14 cellular contexts compared by ENCODE assay signal in genomic region chr3:194407423-194407822, GRCh38. TPM values are rescaled to one million over a fixed set of nuclear protein-coding genes. Genes with fewer than 3 reads are reported as not detected.
A peak's percentile ranks its signal among the peaks of the same experiment; 100 is the strongest.
DNase-seq lines count a peak whose midpoint lies in the region; ATAC-seq and TF ChIP-seq lines count a peak whose summit lies in the region.
"Had no signal": no experiment of that assay in that cellular context is flagged by ENCODE, and none has a peak within 500 bp of the region (broad histone marks: within the 10 kb centered on the region; RNA-seq: fewer than 3 reads in every experiment).

No MANE protein-coding gene starts in this region.

- H3K9ac ChIP-seq in HUES48 (ENCODE audit: low read depth, low read length) = no peak overlapping the region

- no peak for ATAC-seq in GM18870 (IDR thresholded peaks at IDR 0.05; ENCODE audit: unreplicated experiment)
- no peak for ATAC-seq in HG02884 (IDR thresholded peaks at IDR 0.05; ENCODE audit: unreplicated experiment)

- peaks cover 32% of the 10 kb centered on the region for H3K36me3 ChIP-seq in HUES48 (ENCODE audit: control insufficient read depth, insufficient read depth, low read length)

- no peaks in the 10 kb centered on the region for H3K9me3 ChIP-seq in HUES48 (ENCODE audit: control insufficient read depth, insufficient read depth, low read length)

- DNase-seq in activated CD4-positive, alpha-beta T cell treated with anti-CD3 and anti-CD28 coated beads for 48 hours = peak; percentile 47
- no peak for DNase-seq in activated CD4-positive, alpha-beta T cell treated with anti-CD3 and anti-CD28 coated beads for 4 hours
- DNase-seq in cardiac fibroblast (ENCODE audit: low read depth in 2 of 2) = peak; percentile 48 to 60
- DNase-seq in myocyte (ENCODE audit: low read depth) = peak; percentile 18
- no peak for DNase-seq in NCI-H1105 (lab: John Stamatoyannopoulos, UW)
- DNase-seq: aorta; OCI-M1; stimulated activated CD4-positive, alpha-beta T cell treated with anti-CD3 and anti-CD28 coated beads, Interleukin-12 subunit alpha, Interleukin-12 subunit beta, amount 100 ng/mL, for 4 hours had no signal

- peak overlapping the region; percentile 17 for H3K27ac ChIP-seq in HUES48 (ENCODE audit: low read depth, low read length)

- H3K4me1 ChIP-seq in HUES48 (ENCODE audit: control insufficient read depth, insufficient read depth, low read length) = no peaks in the 10 kb centered on the region

- H3K4me3 ChIP-seq in HUES48 (ENCODE audit: low read depth, low read length) (no peak overlapping the region), cardiac fibroblast (replicated peaks in 1 of 2; ENCODE audit: low read depth in 2 of 2, low read length in 2 of 2) (no peak overlapping the region)
- H3K4me3 ChIP-seq: lung had no signal

- TF ChIP-seq CTCF in cardiac fibroblast (IDR thresholded peaks at IDR 0.05; ENCODE audit: low read depth, low read length) = no peak

- H3K27me3 ChIP-seq in HUES48 (ENCODE audit: control insufficient read depth, insufficient read depth, low read length) = no peaks in the 10 kb centered on the region

RNA-seq across cellular contexts. Expression of gene GP5, which starts 8.4 kb away (rescaled TPM):
- 0.31 TPM in 1 of 2 replicates, not detected in the other for total RNA-seq in myocyte
- polyA plus RNA-seq in myocyte (2012) = not detected

RNA-seq across cellular contexts. Expression of gene LRRC15, which starts 37.9 kb away (rescaled TPM):
- total RNA-seq in myocyte = 0.16 TPM in 1 of 2 replicates, not detected in the other
- 0.13 TPM for polyA plus RNA-seq in myocyte (2012)
- total RNA-seq: A673; T-helper 2 cell treated with Interferon-gamma antibody and Interleukin-4, amounts not matched to agents 100 ng/mL and 5 ng/mL, for 36 hours had no signal
- polyA plus RNA-seq: aorta had no signal

RNA-seq across cellular contexts. Expression of gene CPN2, which starts 56.3 kb away (rescaled TPM):
- total RNA-seq in myocyte = not detected in 2 replicates
- not detected for polyA plus RNA-seq in myocyte (2012)
- total RNA-seq: A673; aorta; lung; T-helper 2 cell treated with Interferon-gamma antibody and Interleukin-4, amounts not matched to agents 100 ng/mL and 5 ng/mL, for 36 hours had no signal
- polyA plus RNA-seq: aorta, lung had no signal

Comparison
In these comparisons a context has a peak if more than half of its experiments do, and no peak if none do; other contexts are left out.
1. DNase-seq: peak in activated CD4-positive, alpha-beta T cell treated with anti-CD3 and anti-CD28 coated beads for 48 hours (single experiment), cardiac fibroblast (2 of 2) and myocyte (single experiment); none in activated CD4-positive, alpha-beta T cell treated with anti-CD3 and anti-CD28 coated beads for 4 hours (0 of 2) and NCI-H1105 (single experiment).